In the genomic region with DNA sequence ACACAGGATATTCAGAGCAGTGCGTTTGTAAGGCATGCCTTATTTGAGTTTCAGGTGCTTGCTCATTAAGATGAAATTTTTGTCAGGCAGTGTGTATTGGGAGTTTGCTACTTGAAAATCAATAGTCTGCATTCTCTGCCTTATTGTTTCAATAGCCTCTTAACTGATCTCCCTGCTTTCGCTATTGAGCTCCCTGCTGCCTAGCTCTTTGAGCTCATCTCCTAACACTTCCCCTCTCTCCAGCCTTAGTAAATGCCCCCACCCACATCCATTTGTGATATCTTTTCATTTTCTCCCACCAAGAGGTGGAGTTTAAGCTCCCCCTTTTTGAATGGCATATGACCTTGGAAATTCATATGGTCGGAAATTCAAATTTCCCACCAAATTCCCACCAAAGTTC, we compare ENCODE assay signal across 1 cellular context.
TF ChIP-seq lines count a peak whose summit lies in the region.

No MANE protein-coding gene starts in this region.

TF ChIP-seq in WTC11, 78 proteins besides CTCF, POLR2A, EP300 and RAD21 (continued from another document):
- TF ChIP-seq, protein P1, sequence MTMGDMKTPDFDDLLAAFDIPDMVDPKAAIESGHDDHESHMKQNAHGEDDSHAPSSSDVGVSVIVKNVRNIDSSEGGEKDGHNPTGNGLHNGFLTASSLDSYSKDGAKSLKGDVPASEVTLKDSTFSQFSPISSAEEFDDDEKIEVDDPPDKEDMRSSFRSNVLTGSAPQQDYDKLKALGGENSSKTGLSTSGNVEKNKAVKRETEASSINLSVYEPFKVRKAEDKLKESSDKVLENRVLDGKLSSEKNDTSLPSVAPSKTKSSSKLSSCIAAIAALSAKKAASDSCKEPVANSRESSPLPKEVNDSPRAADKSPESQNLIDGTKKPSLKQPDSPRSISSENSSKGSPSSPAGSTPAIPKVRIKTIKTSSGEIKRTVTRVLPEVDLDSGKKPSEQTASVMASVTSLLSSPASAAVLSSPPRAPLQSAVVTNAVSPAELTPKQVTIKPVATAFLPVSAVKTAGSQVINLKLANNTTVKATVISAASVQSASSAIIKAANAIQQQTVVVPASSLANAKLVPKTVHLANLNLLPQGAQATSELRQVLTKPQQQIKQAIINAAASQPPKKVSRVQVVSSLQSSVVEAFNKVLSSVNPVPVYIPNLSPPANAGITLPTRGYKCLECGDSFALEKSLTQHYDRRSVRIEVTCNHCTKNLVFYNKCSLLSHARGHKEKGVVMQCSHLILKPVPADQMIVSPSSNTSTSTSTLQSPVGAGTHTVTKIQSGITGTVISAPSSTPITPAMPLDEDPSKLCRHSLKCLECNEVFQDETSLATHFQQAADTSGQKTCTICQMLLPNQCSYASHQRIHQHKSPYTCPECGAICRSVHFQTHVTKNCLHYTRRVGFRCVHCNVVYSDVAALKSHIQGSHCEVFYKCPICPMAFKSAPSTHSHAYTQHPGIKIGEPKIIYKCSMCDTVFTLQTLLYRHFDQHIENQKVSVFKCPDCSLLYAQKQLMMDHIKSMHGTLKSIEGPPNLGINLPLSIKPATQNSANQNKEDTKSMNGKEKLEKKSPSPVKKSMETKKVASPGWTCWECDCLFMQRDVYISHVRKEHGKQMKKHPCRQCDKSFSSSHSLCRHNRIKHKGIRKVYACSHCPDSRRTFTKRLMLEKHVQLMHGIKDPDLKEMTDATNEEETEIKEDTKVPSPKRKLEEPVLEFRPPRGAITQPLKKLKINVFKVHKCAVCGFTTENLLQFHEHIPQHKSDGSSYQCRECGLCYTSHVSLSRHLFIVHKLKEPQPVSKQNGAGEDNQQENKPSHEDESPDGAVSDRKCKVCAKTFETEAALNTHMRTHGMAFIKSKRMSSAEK (CRISPR knock-in tag; IDR thresholded peaks at IDR 0.05; ENCODE audit: borderline replicate concordance): no peak
- TF ChIP-seq, protein P2, sequence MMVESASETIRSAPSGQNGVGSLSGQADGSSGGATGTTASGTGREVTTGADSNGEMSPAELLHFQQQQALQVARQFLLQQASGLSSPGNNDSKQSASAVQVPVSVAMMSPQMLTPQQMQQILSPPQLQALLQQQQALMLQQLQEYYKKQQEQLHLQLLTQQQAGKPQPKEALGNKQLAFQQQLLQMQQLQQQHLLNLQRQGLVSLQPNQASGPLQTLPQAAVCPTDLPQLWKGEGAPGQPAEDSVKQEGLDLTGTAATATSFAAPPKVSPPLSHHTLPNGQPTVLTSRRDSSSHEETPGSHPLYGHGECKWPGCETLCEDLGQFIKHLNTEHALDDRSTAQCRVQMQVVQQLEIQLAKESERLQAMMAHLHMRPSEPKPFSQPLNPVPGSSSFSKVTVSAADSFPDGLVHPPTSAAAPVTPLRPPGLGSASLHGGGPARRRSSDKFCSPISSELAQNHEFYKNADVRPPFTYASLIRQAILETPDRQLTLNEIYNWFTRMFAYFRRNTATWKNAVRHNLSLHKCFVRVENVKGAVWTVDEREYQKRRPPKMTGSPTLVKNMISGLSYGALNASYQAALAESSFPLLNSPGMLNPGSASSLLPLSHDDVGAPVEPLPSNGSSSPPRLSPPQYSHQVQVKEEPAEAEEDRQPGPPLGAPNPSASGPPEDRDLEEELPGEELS (CRISPR knock-in tag; IDR thresholded peaks at IDR 0.05): no peak
